ENCODE assay signal across 12 cellular contexts in genomic region chr11:70016666-70017347, GRCh38.
DNase-seq lines count a peak whose midpoint lies in the region; ATAC-seq and TF ChIP-seq lines count a peak whose summit lies in the region.
"Had no signal": no experiment of that assay in that cellular context is flagged by ENCODE, and none has a peak within 500 bp of the region (broad histone marks: within the 10 kb centered on the region; RNA-seq: fewer than 3 reads in every experiment).

No MANE protein-coding gene starts in this region.

- no peak overlapping the region for H3K18ac ChIP-seq in neuronal stem cell (ENCODE audit: low read length)

- H3K4me1 ChIP-seq in foreskin keratinocyte = peaks cover 10% of the 10 kb centered on the region
- H3K4me1 ChIP-seq in neuronal stem cell (ENCODE audit: control insufficient read depth in 2 of 2, insufficient read depth in 1 of 2, low read depth in 1 of 2, low read length in 2 of 2) = peaks cover 0 to 5% of the 10 kb centered on the region in 2 donors
- H3K4me1 ChIP-seq: A549, right lobe of liver had no signal

- no peak overlapping the region for H3K4me2 ChIP-seq in neuronal stem cell (ENCODE audit: insufficient read depth, low read length, poor library complexity, severe bottlenecking)
- H3K4me2 ChIP-seq: A549 had no signal

- H3K9me3 ChIP-seq in neuronal stem cell (replicated peaks in 1 of 2; ENCODE audit: control insufficient read depth in 2 of 2, insufficient read depth in 1 of 2, low read depth in 1 of 2, low read length in 2 of 2) = no peaks in the 10 kb centered on the region
- H3K9me3 ChIP-seq: A549, right lobe of liver had no signal

- H2AK5ac ChIP-seq in neuronal stem cell (ENCODE audit: low read depth, low read length) = no peak overlapping the region

- no peak overlapping the region for H2BK12ac ChIP-seq in neuronal stem cell (ENCODE audit: low read length)

- peak; percentile 94 for DNase-seq in A172 (ENCODE audit: low spot score)
- peak; percentile 34 for DNase-seq in HS-27A (ENCODE audit: low read depth)
- peak; percentile 14 for DNase-seq in amniotic stem cell (lab: John Stamatoyannopoulos, UW)
- DNase-seq in foreskin keratinocyte = peak; percentile 96 to 99
- no peak for DNase-seq in OCI-M2 (lab: John Stamatoyannopoulos, UW; ENCODE audit: unreplicated experiment)
- no peak for DNase-seq in neuronal stem cell (ENCODE audit: low spot score)
- DNase-seq in left lobe of liver (ENCODE audit: low spot score) = no peak
- DNase-seq: activated T-cell treated with anti-CD3 and anti-CD28 coated beads, Interleukin-2, amount 50 U/mL, for 1 hour had no signal

- H4K8ac ChIP-seq in neuronal stem cell (ENCODE audit: low read depth, low read length) = no peak overlapping the region

- ATAC-seq in foreskin keratinocyte = peak; percentile 76
- no peak for ATAC-seq in HG03469 (IDR thresholded peaks at IDR 0.05; ENCODE audit: unreplicated experiment)
- ATAC-seq in left lobe of liver = no peak
- ATAC-seq: A549, right lobe of liver had no signal

- no peak overlapping the region for H3K4me3 ChIP-seq in neuronal stem cell (ENCODE audit: low read length in 2 of 2)
- H3K4me3 ChIP-seq: A549, cardiac muscle cell, right lobe of liver had no signal

- no peaks in the 10 kb centered on the region for H3K36me3 ChIP-seq in neuronal stem cell (replicated peaks in 1 of 2; ENCODE audit: control insufficient read depth in 2 of 2, insufficient read depth in 2 of 2, low read length in 2 of 2)
- H3K36me3 ChIP-seq: cardiac muscle cell had no signal

- H4K91ac ChIP-seq in neuronal stem cell (ENCODE audit: low read depth, low read length, poor library complexity) = no peak overlapping the region

- H3K27me3 ChIP-seq in foreskin keratinocyte = no peaks in the 10 kb centered on the region
- H3K27me3 ChIP-seq in neuronal stem cell (ENCODE audit: control insufficient read depth in 3 of 3, insufficient read depth in 3 of 3, low read depth in 1 of 3, low read length in 3 of 3) = peaks cover 0 to 4% (median 0%) of the 10 kb centered on the region in 3 experiments
- H3K27me3 ChIP-seq: cardiac muscle cell, right lobe of liver had no signal

- no peak overlapping the region for H3K4ac ChIP-seq in neuronal stem cell (ENCODE audit: low read length)

- H2BK5ac ChIP-seq in neuronal stem cell (ENCODE audit: low read length) = no peak overlapping the region

- WGBS in neuronal stem cell (ENCODE audit: extremely low coverage in 2 of 2, insufficient read length in 2 of 2, insufficient replicate concordance in 1 of 2), 2 donors = no CpG with 5 or more reads among the region's 13 CpGs

- no peak overlapping the region for H2BK15ac ChIP-seq in neuronal stem cell (ENCODE audit: low read length)

- H2BK120ac ChIP-seq in neuronal stem cell (ENCODE audit: low read depth, low read length) = no peak overlapping the region

- H3K14ac ChIP-seq in neuronal stem cell (ENCODE audit: low read length) = no peak overlapping the region

- TF ChIP-seq CTCF in foreskin keratinocyte (conservative IDR thresholded peaks at IDR 0.05) = no peak

- H3K27ac ChIP-seq in foreskin keratinocyte (peak overlapping the region; percentile 11), neuronal stem cell (replicated peaks; ENCODE audit: low read length) (no peak overlapping the region)
- H3K27ac ChIP-seq: A549, cardiac muscle cell, right lobe of liver had no signal

- H2AFZ ChIP-seq in neuronal stem cell (ENCODE audit: low read length) = no peak overlapping the region

- no peak overlapping the region for H3K9ac ChIP-seq in neuronal stem cell (ENCODE audit: low read depth, low read length, poor library complexity)

- no peaks in the 10 kb centered on the region for H3K79me1 ChIP-seq in neuronal stem cell (ENCODE audit: low read depth, low read length)

- no peak overlapping the region for H3K23ac ChIP-seq in neuronal stem cell (ENCODE audit: low read depth, low read length, poor library complexity)

Comparison
In these comparisons a context has a peak if more than half of its experiments do, and no peak if none do; other contexts are left out.
1. DNase-seq: peak in A172 (single experiment), HS-27A (single experiment), amniotic stem cell (single experiment) and foreskin keratinocyte (2 of 2); none in OCI-M2 (single experiment), neuronal stem cell (single experiment) and left lobe of liver (single experiment).